9 cellular contexts compared by ENCODE assay signal in the genomic region with DNA sequence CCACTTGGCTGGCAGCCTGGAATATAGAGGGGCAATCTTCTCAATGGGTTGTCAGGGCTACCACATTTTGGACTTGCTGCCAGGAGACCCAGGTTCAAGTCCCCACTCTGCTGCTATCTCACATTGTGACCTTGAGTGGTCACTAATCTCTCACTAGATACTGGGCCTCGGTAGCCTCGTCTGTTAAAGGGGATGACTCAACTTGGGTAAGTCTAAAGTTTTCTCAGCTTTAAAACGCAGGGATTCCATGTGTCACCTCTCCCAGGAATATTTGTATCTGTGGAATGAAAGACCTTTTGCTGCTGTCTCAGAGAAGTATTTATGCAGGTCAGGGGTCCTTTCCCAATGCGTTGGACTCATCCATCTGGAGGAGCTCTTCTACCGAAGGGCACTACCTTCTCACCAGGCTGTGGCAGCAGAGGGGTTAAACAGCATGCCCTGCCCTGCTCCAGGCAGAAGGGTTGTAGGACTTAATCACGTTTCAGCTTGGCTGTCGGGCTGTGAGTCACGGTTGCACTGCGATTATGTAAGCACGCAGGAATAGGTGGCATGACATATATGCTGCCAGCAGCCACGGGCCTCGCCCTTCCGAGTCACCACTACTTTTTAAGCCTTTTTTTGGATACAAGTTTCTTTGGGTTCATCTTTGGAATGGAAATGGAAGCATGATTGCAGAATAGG.
DNase-seq lines count a peak whose midpoint lies in the region; ATAC-seq and TF ChIP-seq lines count a peak whose summit lies in the region.
"Had no signal": no experiment of that assay in that cellular context is flagged by ENCODE, and none has a peak within 500 bp of the region (broad histone marks: within the 10 kb centered on the region; RNA-seq: fewer than 3 reads in every experiment).

No MANE protein-coding gene starts in this region.

- H3K27ac ChIP-seq in lung (ENCODE audit: low read depth in 1 of 2, low read length in 1 of 2): no peak overlapping the region

- peak; percentile 96 for DNase-seq in CD14-positive monocyte (ENCODE audit: low spot score)
- peak; percentile 94 for DNase-seq in MV-4-11 (lab: John Stamatoyannopoulos, UW)
- DNase-seq in choroid plexus epithelial cell (ENCODE audit: low read depth): peak; percentile 66
- DNase-seq in lung (ENCODE audit: low spot score): peak; percentile 70
- no peak for DNase-seq in H7
- DNase-seq in cerebellar nuclear complex (lab: John Stamatoyannopoulos, UW): no peak
- DNase-seq in progenitor cell of endocrine pancreas (ENCODE audit: low spot score, unreplicated experiment): no peak
- DNase-seq: activated T-cell treated with anti-CD3 and anti-CD28 coated beads, Interleukin-2, amount 50 U/mL, for 1 hour had no signal

- peak overlapping the region; percentile 92 to 97 (median 95) for H3K27ac Mint-ChIP-seq in CD14-positive monocyte
- H3K27ac Mint-ChIP-seq in progenitor cell of endocrine pancreas: no peak overlapping the region

- H3K9me3 ChIP-seq in lung (ENCODE audit: control insufficient read depth in 2 of 2, insufficient read depth in 1 of 2, low read length in 1 of 2): peaks cover 0 to 3% of the 10 kb centered on the region in 2 donors

- intact Hi-C loops in CD14-positive monocyte (cut with micrococcal nuclease): loop anchor here (5.0 kb wide), 2 partner anchors 92 to 107 kb away; a partner anchor contains a TSS

- peaks cover 0 to 4% of the 10 kb centered on the region in 2 donors for H3K36me3 Mint-ChIP-seq in CD14-positive monocyte
- peaks cover 4% of the 10 kb centered on the region for H3K36me3 Mint-ChIP-seq in progenitor cell of endocrine pancreas (ENCODE audit: insufficient read depth)

- H3K4me3 Mint-ChIP-seq in CD14-positive monocyte (peak overlapping the region in 1 of 2 donors; percentile 66), progenitor cell of endocrine pancreas (ENCODE audit: low read depth) (no peak overlapping the region)

- H3K27me3 Mint-ChIP-seq in CD14-positive monocyte (ENCODE audit: low read depth in 3 of 3) (peaks cover 0 to 2% (median 0%) of the 10 kb centered on the region in 3 donors), progenitor cell of endocrine pancreas (peaks cover 8% of the 10 kb centered on the region)

- H3K9me3 Mint-ChIP-seq in CD14-positive monocyte: peaks cover 9 to 14% (median 12%) of the 10 kb centered on the region in 7 donors
- H3K9me3 Mint-ChIP-seq in progenitor cell of endocrine pancreas (ENCODE audit: low read depth): peaks cover 10% of the 10 kb centered on the region

- peaks cover 3 to 4% of the 10 kb centered on the region in 2 donors for H3K4me1 ChIP-seq in lung (ENCODE audit: control insufficient read depth in 2 of 2, insufficient read depth in 2 of 2, low read length in 2 of 2)

- 39 to 56% methylated on average over 13 of the region's 13 CpGs for WGBS in lung, 2 donors

- H3K4me1 Mint-ChIP-seq in CD14-positive monocyte: peaks cover 40% of the 10 kb centered on the region
- H3K4me1 Mint-ChIP-seq in progenitor cell of endocrine pancreas (ENCODE audit: low read depth): peaks cover 5% of the 10 kb centered on the region

- H3K27me3 ChIP-seq in lung (ENCODE audit: control insufficient read depth, insufficient read depth) (no peaks in the 10 kb centered on the region), H7 (ENCODE audit: control insufficient read depth, insufficient read depth, low read length) (no peaks in the 10 kb centered on the region)

- H3K4me3 ChIP-seq in choroid plexus epithelial cell (ENCODE audit: low read depth, low read length) (no peak overlapping the region), lung (no peak overlapping the region), H7 (ENCODE audit: insufficient read depth, low read depth, low read length) (no peak overlapping the region)

- ATAC-seq in lung (ENCODE audit: insufficient read depth, low FRiP score) (no peak), HG02642 (IDR thresholded peaks at IDR 0.05; ENCODE audit: poor library complexity, unreplicated experiment) (no peak)

- H3K36me3 ChIP-seq in lung (ENCODE audit: control insufficient read depth in 2 of 2, insufficient read depth in 2 of 2, low read length in 2 of 2) (no peaks in the 10 kb centered on the region), H7 (replicated peaks; ENCODE audit: control insufficient read depth, insufficient read depth, low read length) (no peaks in the 10 kb centered on the region)

- no peak for TF ChIP-seq CTCF in CD14-positive monocyte (IDR thresholded peaks at IDR 0.05)
- TF ChIP-seq CTCF in choroid plexus epithelial cell (conservative IDR thresholded peaks at IDR 0.05; ENCODE audit: low read depth, low read length): no peak
- TF ChIP-seq CTCF in lung (IDR thresholded peaks at IDR 0.05; ENCODE audit: control extremely low read depth, extremely low read depth): no peak
- no peak for TF ChIP-seq CTCF in progenitor cell of endocrine pancreas (IDR thresholded peaks at IDR 0.05; ENCODE audit: unreplicated experiment)

Comparison
In these comparisons a context has a peak if more than half of its experiments do, and no peak if none do; other contexts are left out.
1. DNase-seq: peak in CD14-positive monocyte (single experiment), MV-4-11 (single experiment), choroid plexus epithelial cell (single experiment) and lung (single experiment); none in H7 (single experiment), cerebellar nuclear complex (0 of 2) and progenitor cell of endocrine pancreas (single experiment).